ENCODE assay signal across 14 cellular contexts in the genomic region with DNA sequence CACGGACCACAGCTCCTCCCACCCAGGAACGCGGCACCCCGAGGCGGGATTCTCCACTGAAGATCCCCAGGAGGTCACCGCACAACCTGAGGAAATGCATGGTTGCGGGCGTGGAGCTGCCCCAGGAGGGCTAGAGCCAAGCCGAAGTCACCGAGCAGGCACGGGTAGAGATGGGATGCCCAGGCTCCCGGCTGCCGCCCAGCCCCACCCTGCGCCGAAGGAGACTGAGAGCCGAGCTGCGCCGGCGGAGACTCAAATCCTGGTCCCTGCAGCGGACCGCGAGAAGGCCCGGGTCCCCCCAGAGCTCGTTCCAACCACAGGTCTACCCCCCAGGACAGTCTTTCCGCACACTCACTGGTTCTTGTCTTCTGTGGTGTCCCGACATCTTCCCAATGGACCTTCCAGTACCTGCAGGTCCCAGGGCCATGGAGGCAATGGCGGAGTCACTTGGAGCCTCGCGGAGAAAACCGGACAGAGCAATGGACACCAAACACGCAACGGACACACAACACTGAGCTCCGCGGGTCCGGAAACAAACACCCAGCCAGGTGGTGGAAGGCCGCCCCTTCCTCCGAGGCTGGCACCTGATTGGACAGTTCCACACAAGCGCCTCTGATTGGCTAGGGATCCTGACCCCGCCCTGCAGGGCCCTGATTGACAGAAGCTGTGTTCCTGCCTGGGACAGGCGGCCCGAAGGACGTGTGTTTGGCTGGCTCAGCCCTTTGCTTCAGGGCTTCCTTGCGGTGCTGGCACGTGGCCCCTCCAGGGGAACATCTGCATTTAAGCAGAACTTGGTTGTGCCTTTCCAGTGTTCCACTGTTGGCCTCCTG.
DNase-seq lines count a peak whose midpoint lies in the region; ATAC-seq, FAIRE-seq and TF ChIP-seq lines count a peak whose summit lies in the region.
"Had no signal": no experiment of that assay in that cellular context is flagged by ENCODE, and none has a peak within 500 bp of the region (broad histone marks: within the 10 kb centered on the region; RNA-seq: fewer than 3 reads in every experiment).

No MANE protein-coding gene starts in this region.

- CTCF ChIA-PET in HepG2 (lab: Yijun Ruan, JAX; ENCODE audit: low intra/inter-chr PET ratio, low total read pairs): no interaction called here

- no peaks in the 10 kb centered on the region for H3K79me2 ChIP-seq in HepG2 (ENCODE audit: insufficient read depth, low read length)

- H3K9ac ChIP-seq in liver (ENCODE audit: low read depth in 1 of 2, low read length in 2 of 2) (no peak overlapping the region), HepG2 (ENCODE audit: insufficient read depth, low read depth, low read length) (no peak overlapping the region)

- no peaks in the 10 kb centered on the region for H4K20me1 ChIP-seq in HepG2 (ENCODE audit: insufficient read depth, low read length)

- no peak overlapping the region for H3K4me2 ChIP-seq in HepG2 (ENCODE audit: low read depth, low read length)

- in situ Hi-C loops in HepG2 (cut with HindIII; ENCODE audit: extremely low pct_ligation_motif_present, low pct_unique_long_range_greater_than_20kb): no loop called here

- H3K36me3 ChIP-seq in liver (ENCODE audit: control insufficient read depth in 4 of 4, insufficient read depth in 3 of 4, low read depth in 1 of 4, low read length in 3 of 4) (no peaks in the 10 kb centered on the region), HepG2 (replicated peaks in 1 of 2; ENCODE audit: control insufficient read depth in 1 of 2, insufficient read depth in 2 of 2, low read length in 2 of 2) (no peaks in the 10 kb centered on the region), aorta (ENCODE audit: control insufficient read depth in 1 of 2, insufficient read depth in 2 of 2, low read length in 1 of 2) (no peaks in the 10 kb centered on the region)
- H3K36me3 ChIP-seq: neutrophil had no signal

- no peak for TF ChIP-seq POLR2A in HepG2 (IDR thresholded peaks at IDR 0.05; ENCODE audit: insufficient read depth in 1 of 2, low read depth in 2 of 2, low read length in 2 of 2)

- H3K27ac Mint-ChIP-seq in mesothelial cell of epicardium: no peak overlapping the region
- H3K27ac Mint-ChIP-seq: T-helper 2 cell treated with Interferon-gamma antibody and Interleukin-4, amounts not matched to agents 5 μg/mL and 100 μg/mL, for 36 hours had no signal

- DNase-seq in HepG2 (ENCODE audit: low spot score) (no peak), NCI-H748 (lab: John Stamatoyannopoulos, UW; ENCODE audit: unreplicated experiment) (peak; percentile 94), head of caudate nucleus (peak in 22 of 42 donors; percentile 7 to 79 (median 27)), aorta (peak; percentile 59 to 76), left colon (no peak), mesothelial cell of epicardium (ENCODE audit: low spot score in 2 of 2, unreplicated experiment in 2 of 2) (no peak), CD1c-positive myeloid dendritic cell (ENCODE audit: extremely low spot score) (no peak)
- DNase-seq: activated naive CD4-positive, alpha-beta T cell; NCI-H1105 had no signal

- H3K9me3 ChIP-seq in liver (ENCODE audit: control insufficient read depth in 4 of 4, low read length in 3 of 4) (peaks cover 8 to 44% (median 29%) of the 10 kb centered on the region in 4 donors), HepG2 (ENCODE audit: low read length) (peaks cover 78% of the 10 kb centered on the region), aorta (ENCODE audit: control insufficient read depth, low read length) (peaks cover 15% of the 10 kb centered on the region)

- intact Hi-C loops in HepG2 (cut with micrococcal nuclease; ENCODE audit: unreplicated experiment): no loop called here
- intact Hi-C loops in head of caudate nucleus (cut with DNase I): no loop called here
- intact Hi-C loops in aorta (cut with DNase I): no loop called here
- intact Hi-C loops in left colon (cut with DNase I, micrococcal nuclease): no loop called here

- H2AFZ ChIP-seq in HepG2 (ENCODE audit: low read length): no peak overlapping the region

- TF ChIP-seq CTCF in liver (IDR thresholded peaks at IDR 0.05; ENCODE audit: low read depth, low read length, missing input control): no peak
- TF ChIP-seq CTCF in HepG2 (CRISPR knock-in tag; IDR thresholded peaks at IDR 0.05): no peak
- no peak for TF ChIP-seq CTCF in mesothelial cell of epicardium (IDR thresholded peaks at IDR 0.05; ENCODE audit: unreplicated experiment)

- no peak for TF ChIP-seq RAD21 in liver (IDR thresholded peaks at IDR 0.05)
- TF ChIP-seq RAD21 in HepG2 (CRISPR knock-in tag; IDR thresholded peaks at IDR 0.05): no peak

- H3K27me3 ChIP-seq in liver (ENCODE audit: control insufficient read depth in 4 of 4, insufficient read depth in 4 of 4, low read length in 3 of 4) (no peaks in the 10 kb centered on the region), HepG2 (ENCODE audit: control insufficient read depth in 1 of 2, insufficient read depth in 2 of 2, low read length in 2 of 2) (no peaks in the 10 kb centered on the region), aorta (ENCODE audit: control insufficient read depth in 1 of 2, insufficient read depth in 2 of 2, low read length in 1 of 2) (no peaks in the 10 kb centered on the region)
- H3K27me3 ChIP-seq: neutrophil had no signal

- H3K27me3 Mint-ChIP-seq in mesothelial cell of epicardium (ENCODE audit: low read depth): no peaks in the 10 kb centered on the region

- POLR2A ChIA-PET in HepG2 (lab: Yijun Ruan, JAX): no interaction called here

- H3K4me1 ChIP-seq in liver (ENCODE audit: control insufficient read depth in 4 of 4, insufficient read depth in 4 of 4, low read length in 3 of 4): no peaks in the 10 kb centered on the region
- no peaks in the 10 kb centered on the region for H3K4me1 ChIP-seq in HepG2 (ENCODE audit: insufficient read depth, low read length)
- H3K4me1 ChIP-seq in aorta (ENCODE audit: control insufficient read depth in 1 of 2, insufficient read depth in 2 of 2, low read length in 2 of 2): no peaks in the 10 kb centered on the region

- no peak for FAIRE-seq in HepG2 (lab: Jason Lieb, UNC)
- FAIRE-seq: H1 had no signal

- no peak for ATAC-seq in HepG2
- peak; percentile 80 for ATAC-seq in aorta (ENCODE audit: low FRiP score)
- ATAC-seq in left colon: no peak

- TF ChIP-seq EP300 in HepG2 (IDR thresholded peaks at IDR 0.05; ENCODE audit: low read depth in 2 of 2, low read length in 2 of 2) (no peak), HepG2 (CRISPR knock-in tag; IDR thresholded peaks at IDR 0.05; ENCODE audit: borderline replicate concordance) (no peak)

- peaks cover 4% of the 10 kb centered on the region for H3K36me3 Mint-ChIP-seq in mesothelial cell of epicardium

- H3K9me3 Mint-ChIP-seq in mesothelial cell of epicardium: peaks cover 43% of the 10 kb centered on the region

- no TSS peak for BruUV-seq in HepG2 (replicated peaks; lab: Mats Ljungman, UMichigan)

- WGBS in liver: 26% methylated on average over 44 of the region's 44 CpGs
- 73% methylated on average over 26 of the region's 44 CpGs for WGBS in HepG2 (ENCODE audit: low lambda C conversion rate)
- WGBS in aorta, 2 donors: 12 to 18% methylated on average over 40 to 44 of the region's 44 CpGs

- H3K27ac ChIP-seq in liver (ENCODE audit: low read depth in 1 of 2, low read length in 2 of 2) (no peak overlapping the region), HepG2 (ENCODE audit: extremely low read length, insufficient read depth, low read length) (no peak overlapping the region), aorta (ENCODE audit: low read depth in 1 of 2, low read length in 2 of 2) (no peak overlapping the region)
- H3K27ac ChIP-seq: HL-60, neutrophil had no signal

- H3K4me3 Mint-ChIP-seq in mesothelial cell of epicardium: no peak overlapping the region
- H3K4me3 Mint-ChIP-seq: T-helper 2 cell treated with Interferon-gamma antibody and Interleukin-4, amounts not matched to agents 5 μg/mL and 100 μg/mL, for 36 hours had no signal

- no peaks in the 10 kb centered on the region for H3K4me1 Mint-ChIP-seq in mesothelial cell of epicardium

- peak overlapping the region; percentile 3 to 29 (median 23) for H3K4me3 ChIP-seq in liver (ENCODE audit: low read depth in 1 of 3, low read length in 3 of 3)
- H3K4me3 ChIP-seq in HepG2 (replicated peaks in 1 of 3; ENCODE audit: insufficient read depth in 1 of 3, low read depth in 2 of 3, low read length in 3 of 3): no peak overlapping the region
- peak overlapping the region; percentile 7 to 70 for H3K4me3 ChIP-seq in aorta (ENCODE audit: low read length in 2 of 2)

TF ChIP-seq in liver, 16 proteins besides CTCF, POLR2A, EP300 and RAD21 (continues in another document):
- no peak for TF ChIP-seq NR2F2 (IDR thresholded peaks at IDR 0.05)

TF ChIP-seq in HepG2, 621 proteins besides CTCF, POLR2A, EP300 and RAD21:
- no peak for TF ChIP-seq ZBTB8A (CRISPR knock-in tag; IDR thresholded peaks at IDR 0.05; ENCODE audit: borderline replicate concordance, low read depth)
- no peak for TF ChIP-seq BRCA1 (CRISPR knock-in tag; IDR thresholded peaks at IDR 0.05)
- TF ChIP-seq, protein P1, sequence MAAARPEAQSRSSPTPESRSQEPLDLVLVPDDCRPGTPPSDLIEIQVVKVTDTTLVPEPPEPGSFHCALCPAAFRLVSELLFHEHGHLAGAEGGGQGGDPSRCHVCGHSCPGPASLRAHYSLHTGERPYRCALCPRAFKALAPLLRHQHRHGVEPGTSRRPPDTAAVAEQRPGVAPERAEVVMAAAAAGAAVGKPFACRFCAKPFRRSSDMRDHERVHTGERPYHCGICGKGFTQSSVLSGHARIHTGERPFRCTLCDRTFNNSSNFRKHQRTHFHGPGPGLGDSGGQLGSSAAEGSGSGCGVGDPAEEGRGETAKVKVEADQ (CRISPR knock-in tag; IDR thresholded peaks at IDR 0.05; ENCODE audit: borderline replicate concordance): no peak

Comparison
In these comparisons a context has a peak if more than half of its experiments do, and no peak if none do; other contexts are left out.
1. H3K4me3 ChIP-seq: peak in liver (3 of 3) and aorta (2 of 2); none in HepG2 (0 of 3).
2. DNase-seq: peak in NCI-H748 (single experiment), head of caudate nucleus (22 of 42) and aorta (2 of 2); none in HepG2 (single experiment), left colon (0 of 2), mesothelial cell of epicardium (0 of 2) and CD1c-positive myeloid dendritic cell (single experiment).